8 cellular contexts compared by ENCODE assay signal in the genomic region with DNA sequence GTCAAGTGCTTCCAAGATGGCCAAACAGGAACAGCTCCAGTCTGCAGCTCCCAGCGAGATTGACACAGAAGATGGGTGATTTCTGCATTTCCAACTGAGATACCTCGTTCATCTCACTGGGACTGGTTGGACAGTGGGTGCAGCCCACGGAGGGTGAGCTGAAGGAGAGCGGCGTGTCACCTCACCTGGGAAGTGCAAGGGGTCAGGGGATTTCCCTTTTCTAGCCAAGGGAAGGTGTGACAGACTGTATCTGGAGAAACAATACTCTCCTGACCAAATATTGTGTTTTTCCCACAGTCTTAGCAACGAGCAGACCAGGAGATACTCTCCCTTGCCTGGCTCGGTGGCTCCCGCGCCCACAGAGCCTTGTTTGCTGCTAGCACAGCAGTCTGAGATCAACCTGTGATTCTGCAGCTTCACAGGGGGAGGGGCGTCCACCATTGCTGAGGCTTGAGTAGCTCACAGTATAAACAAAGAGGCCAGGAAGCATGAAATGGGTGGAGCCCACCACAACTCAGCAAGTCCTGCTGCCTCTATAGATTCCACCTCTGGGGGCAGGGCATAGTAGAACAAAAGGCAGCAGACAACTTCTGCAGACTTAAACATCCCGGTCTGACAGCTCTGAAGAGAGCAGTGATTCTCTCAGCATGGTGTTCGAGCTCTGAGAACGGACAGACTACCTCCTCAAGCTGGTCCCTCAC.
DNase-seq lines count a peak whose midpoint lies in the region; TF ChIP-seq lines count a peak whose summit lies in the region.

No MANE protein-coding gene starts in this region.

- no peak overlapping the region for H2AFZ ChIP-seq in trophoblast cell (ENCODE audit: insufficient read depth, low read length, poor library complexity)

- no peak for TF ChIP-seq POLR2A in Peyer's patch (IDR thresholded peaks at IDR 0.05)

- no peak overlapping the region for H2BK12ac ChIP-seq in trophoblast cell (ENCODE audit: low read length)

- H3K23ac ChIP-seq in trophoblast cell (ENCODE audit: low read length) = no peak overlapping the region

- no CpG with 5 or more reads among the region's 13 CpGs for WGBS in trophoblast cell (ENCODE audit: extremely low coverage, insufficient coverage, insufficient read length)

- H3K4me3 ChIP-seq in Peyer's patch (no peak overlapping the region), trophoblast cell (ENCODE audit: low read depth, low read length) (no peak overlapping the region)

- H3K9me3 ChIP-seq in Peyer's patch (no peaks in the 10 kb centered on the region), trophoblast cell (ENCODE audit: insufficient read depth, low read depth, low read length) (no peaks in the 10 kb centered on the region)

- no peak overlapping the region for H3K14ac ChIP-seq in trophoblast cell (ENCODE audit: low read length)

- H3K9ac ChIP-seq in trophoblast cell (ENCODE audit: low read length) = no peak overlapping the region

- H3K27ac ChIP-seq in Peyer's patch (no peak overlapping the region), trophoblast cell (ENCODE audit: low read depth, low read length) (no peak overlapping the region)

- peak overlapping the region; percentile 39 for H4K91ac ChIP-seq in trophoblast cell (ENCODE audit: low read depth, low read length)

- H4K12ac ChIP-seq in trophoblast cell (ENCODE audit: low read depth, low read length) = no peak overlapping the region

- H3K27me3 ChIP-seq in Peyer's patch (no peaks in the 10 kb centered on the region), trophoblast cell (ENCODE audit: insufficient read depth, low read length) (no peaks in the 10 kb centered on the region)

- H3K36me3 ChIP-seq in Peyer's patch = no peaks in the 10 kb centered on the region
- H3K36me3 ChIP-seq in trophoblast cell (ENCODE audit: control insufficient read depth in 1 of 2, insufficient read depth in 2 of 2, low read length in 2 of 2) = no peaks in the 10 kb centered on the region

- H4K8ac ChIP-seq in trophoblast cell (ENCODE audit: low read depth, low read length) = peak overlapping the region; percentile 22

- no peak for TF ChIP-seq CTCF in Peyer's patch (IDR thresholded peaks at IDR 0.05)

- in situ Hi-C loops in Caki2 (cut with HindIII; ENCODE audit: low pct_unique_long_range_greater_than_20kb, low sequenced_read_pairs) = no loop called here

- no peak overlapping the region for H3K18ac ChIP-seq in trophoblast cell (ENCODE audit: low read length)

- peak overlapping the region; percentile 30 for H2BK120ac ChIP-seq in trophoblast cell (ENCODE audit: insufficient read depth, low read length, poor library complexity)

- H3K79me1 ChIP-seq in trophoblast cell (ENCODE audit: low read length) = peaks cover 5% of the 10 kb centered on the region

- DNase-seq in Caki2 (ENCODE audit: low read depth) (peak; percentile 73), Peyer's patch (peak in 2 of 3 donors; percentile 36 to 47), trophoblast cell (no peak), NCI-H1048 (lab: John Stamatoyannopoulos, UW) (no peak), HUDEP-2 (lab: John Stamatoyannopoulos, UW; ENCODE audit: unreplicated experiment in 76 of 76) (no peak), NCI-H2196 treated with DMSO at 0.1 percent for 48 hours (lab: John Stamatoyannopoulos, UW; ENCODE audit: unreplicated experiment) (no peak), DMS153 (lab: John Stamatoyannopoulos, UW) (no peak)
- peak in 3 of 4 experiments; percentile 2 to 69 (median 55) for DNase-seq in activated naive CD4-positive, alpha-beta T cell (lab: John Stamatoyannopoulos, UW)

- H3K4me1 ChIP-seq in Peyer's patch = no peaks in the 10 kb centered on the region
- peaks cover 7% of the 10 kb centered on the region in 2 experiments for H3K4me1 ChIP-seq in trophoblast cell (ENCODE audit: control insufficient read depth in 1 of 2, insufficient read depth in 2 of 2, low read length in 2 of 2)

- no peak overlapping the region for H2BK5ac ChIP-seq in trophoblast cell (ENCODE audit: low read depth, low read length, poor library complexity)

- H3K4ac ChIP-seq in trophoblast cell (ENCODE audit: low read depth, low read length) = no peak overlapping the region

- no peak overlapping the region for H2AK5ac ChIP-seq in trophoblast cell (ENCODE audit: low read length)

- no peak overlapping the region for H3K4me2 ChIP-seq in trophoblast cell (ENCODE audit: low read length)

- H3K79me2 ChIP-seq in trophoblast cell (ENCODE audit: control insufficient read depth, insufficient read depth, low read length, poor library complexity) = no peaks in the 10 kb centered on the region

Comparison
In these comparisons a context has a peak if more than half of its experiments do, and no peak if none do; other contexts are left out.
1. DNase-seq: peak in Caki2 (single experiment), Peyer's patch (2 of 3) and activated naive CD4-positive, alpha-beta T cell (3 of 4); none in trophoblast cell (0 of 2), NCI-H1048 (single experiment), HUDEP-2 (0 of 76), NCI-H2196 treated with DMSO at 0.1 percent for 48 hours (single experiment) and DMS153 (single experiment).